Comparison of ENCODE assay signal across 8 cellular contexts in the genomic region with DNA sequence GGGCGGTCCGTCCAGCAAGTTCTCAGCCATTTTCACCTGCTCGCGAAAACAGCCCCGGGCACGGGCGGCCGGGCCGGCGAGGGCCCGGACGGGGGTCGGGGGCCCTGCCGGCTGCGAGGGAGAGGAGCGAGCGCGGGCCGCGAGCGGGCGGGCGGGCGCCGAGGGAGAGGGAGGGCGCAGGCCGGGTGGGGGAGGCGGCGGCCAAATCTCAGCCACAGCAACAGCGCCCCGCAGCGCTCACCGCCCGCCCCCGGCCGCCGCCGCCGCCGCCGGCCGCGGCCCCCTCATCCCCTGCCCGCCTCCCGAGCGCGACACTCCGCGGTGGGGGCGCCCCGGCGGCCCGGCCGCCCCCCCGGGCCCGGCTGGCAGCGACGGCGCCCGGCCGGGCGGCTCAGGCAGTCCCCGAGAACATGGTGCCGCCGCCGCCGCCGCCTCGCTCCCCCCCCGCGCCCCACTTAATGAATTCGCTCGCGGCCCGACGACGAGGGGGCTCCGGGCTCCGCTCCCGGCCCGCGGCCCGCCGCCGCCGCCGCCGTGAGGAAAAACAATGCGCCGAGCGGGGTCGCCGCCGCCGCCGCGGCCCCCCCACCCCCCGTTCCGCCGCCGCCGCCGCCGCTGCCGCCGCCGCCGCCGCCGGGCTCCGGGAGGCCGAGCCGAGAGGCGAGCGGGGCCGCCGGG. TPM values are rescaled to one million over a fixed set of nuclear protein-coding genes. Genes with fewer than 3 reads are reported as not detected.
A peak's percentile ranks its signal among the peaks of the same experiment; 100 is the strongest.
DNase-seq lines count a peak whose midpoint lies in the region; ATAC-seq and TF ChIP-seq lines count a peak whose summit lies in the region.

No MANE protein-coding gene starts in this region.

- ATAC-seq in HG02938 (IDR thresholded peaks at IDR 0.05; ENCODE audit: unreplicated experiment) = peak; percentile 44
- peak; percentile 80 to 86 for ATAC-seq in natural killer cell treated with Interleukin-12 subunit alpha and Interleukin-12 subunit beta and Interleukin-15 and Interleukin-18, amount 100 ng/mL, for 72 hours

- H3K36me3 Mint-ChIP-seq in natural killer cell treated with Interleukin-12 subunit alpha and Interleukin-12 subunit beta and Interleukin-15 and Interleukin-18, amount 100 ng/mL, for 72 hours = peaks cover 18% of the 10 kb centered on the region

- peak overlapping the region; percentile 98 for H3K4me3 Mint-ChIP-seq in natural killer cell treated with Interleukin-12 subunit alpha and Interleukin-12 subunit beta and Interleukin-15 and Interleukin-18, amount 100 ng/mL, for 72 hours

- peaks cover 48 to 50% of the 10 kb centered on the region in 2 donors for H3K4me1 Mint-ChIP-seq in natural killer cell treated with Interleukin-12 subunit alpha and Interleukin-12 subunit beta and Interleukin-15 and Interleukin-18, amount 100 ng/mL, for 72 hours (ENCODE audit: low read depth in 2 of 2)

- no peaks in the 10 kb centered on the region for H3K9me3 Mint-ChIP-seq in natural killer cell treated with Interleukin-12 subunit alpha and Interleukin-12 subunit beta and Interleukin-15 and Interleukin-18, amount 100 ng/mL, for 72 hours

- no peak overlapping the region for H3K27ac Mint-ChIP-seq in natural killer cell treated with Interleukin-12 subunit alpha and Interleukin-12 subunit beta and Interleukin-15 and Interleukin-18, amount 100 ng/mL, for 72 hours

- DNase-seq in NCI-H345 (lab: John Stamatoyannopoulos, UW) (peak; percentile 37), NCI-H345 treated with DMSO at 0.1 percent for 48 hours (lab: John Stamatoyannopoulos, UW; ENCODE audit: unreplicated experiment) (no peak), NOMO-1 treated with DMSO at 0.1 percent for 48 hours (lab: John Stamatoyannopoulos, UW; ENCODE audit: unreplicated experiment) (peak; percentile 39), fibroblast of mammary gland (ENCODE audit: low read depth) (peak; percentile 45), stromal cell of bone marrow (ENCODE audit: low read depth) (peak; percentile 36)
- DNase-seq in activated T-cell treated with anti-CD3 and anti-CD28 coated beads, Interleukin-2, amount 50 U/mL, for 48 hours = peak; percentile 71 to 82
- DNase-seq in natural killer cell treated with Interleukin-12 subunit alpha and Interleukin-12 subunit beta and Interleukin-15 and Interleukin-18, amount 100 ng/mL, for 72 hours (ENCODE audit: low spot score) = peak; percentile 83

- peaks cover 8 to 11% of the 10 kb centered on the region in 2 donors for H3K27me3 Mint-ChIP-seq in natural killer cell treated with Interleukin-12 subunit alpha and Interleukin-12 subunit beta and Interleukin-15 and Interleukin-18, amount 100 ng/mL, for 72 hours

- H3K4me3 ChIP-seq in fibroblast of mammary gland (ENCODE audit: control insufficient read depth, low read depth, low read length) = peak overlapping the region; percentile 87

- no peak for TF ChIP-seq CTCF in fibroblast of mammary gland (conservative IDR thresholded peaks at IDR 0.05; ENCODE audit: control insufficient read depth, insufficient read depth, low read depth, low read length)

RNA-seq across cellular contexts. Expression of gene CREBBP, which starts 0.5 kb away (rescaled TPM):
- 10 to 100 TPM; 76.2 to 90.3 TPM for total RNA-seq in natural killer cell treated with Interleukin-12 subunit alpha and Interleukin-12 subunit beta and Interleukin-15 and Interleukin-18, amount 100 ng/mL, for 72 hours
